Comparison of ENCODE assay signal across 16 cellular contexts in the genomic region with DNA sequence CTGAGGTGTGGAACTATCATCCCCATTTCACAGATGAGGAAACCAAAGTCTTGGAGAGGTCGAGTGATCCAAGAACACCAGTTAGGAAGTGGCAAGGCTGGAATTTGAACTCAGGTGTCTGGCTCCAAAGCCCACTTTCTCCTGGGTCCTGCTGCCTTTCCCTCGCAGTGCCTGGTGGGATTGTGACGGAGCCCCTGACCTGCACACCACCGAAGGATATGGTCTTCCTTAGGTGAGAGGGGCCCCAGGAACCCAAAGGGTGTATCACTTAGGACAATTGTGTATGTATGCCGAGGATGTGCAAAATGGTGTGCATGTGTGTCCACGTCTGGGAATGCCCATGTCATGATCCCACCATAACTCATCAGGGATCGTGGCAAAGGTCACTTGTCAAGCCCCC.
A peak's percentile ranks its signal among the peaks of the same experiment; 100 is the strongest.
DNase-seq lines count a peak whose midpoint lies in the region; ATAC-seq, FAIRE-seq and TF ChIP-seq lines count a peak whose summit lies in the region.
"Had no signal": no experiment of that assay in that cellular context is flagged by ENCODE, and none has a peak within 500 bp of the region (broad histone marks: within the 10 kb centered on the region; RNA-seq: fewer than 3 reads in every experiment).

No MANE protein-coding gene starts in this region.

- no peak overlapping the region for H3K27ac ChIP-seq in HepG2 (ENCODE audit: extremely low read length, insufficient read depth, low read length)
- H3K27ac ChIP-seq in right lobe of liver: no peak overlapping the region

- no peak for TF ChIP-seq RAD21 in HepG2 (CRISPR knock-in tag; IDR thresholded peaks at IDR 0.05)

- H3K4me3 ChIP-seq in HepG2 (replicated peaks in 1 of 3; ENCODE audit: insufficient read depth in 1 of 3, low read depth in 2 of 3, low read length in 3 of 3) (no peak overlapping the region), right lobe of liver (no peak overlapping the region), bronchial epithelial cell (ENCODE audit: low read depth, low read length) (no peak overlapping the region)
- H3K4me3 ChIP-seq: GM12878 had no signal

- H3K9me3 ChIP-seq in HepG2 (ENCODE audit: low read length) (no peaks in the 10 kb centered on the region), right lobe of liver (no peaks in the 10 kb centered on the region)

- in situ Hi-C loops in HepG2 (cut with HindIII; ENCODE audit: extremely low pct_ligation_motif_present, low pct_unique_long_range_greater_than_20kb): no loop called here

- no peaks in the 10 kb centered on the region for H3K4me1 ChIP-seq in HepG2 (ENCODE audit: insufficient read depth, low read length)
- H3K4me1 ChIP-seq in right lobe of liver: no peaks in the 10 kb centered on the region

- no peak overlapping the region for H3K9ac ChIP-seq in HepG2 (ENCODE audit: insufficient read depth, low read depth, low read length)

- CTCF ChIA-PET in HepG2 (lab: Yijun Ruan, JAX; ENCODE audit: low intra/inter-chr PET ratio, low total read pairs): no interaction called here

- BruUV-seq in HepG2 (replicated peaks; lab: Mats Ljungman, UMichigan): no TSS peak

- TF ChIP-seq POLR2A in HepG2 (IDR thresholded peaks at IDR 0.05; ENCODE audit: insufficient read depth in 1 of 2, low read depth in 2 of 2, low read length in 2 of 2) (no peak), right lobe of liver (IDR thresholded peaks at IDR 0.05) (no peak)

- 33% methylated on average over 7 of the region's 7 CpGs for WGBS in HepG2 (ENCODE audit: low lambda C conversion rate)
- 47% methylated on average over 4 of the region's 7 CpGs for WGBS in right lobe of liver (ENCODE audit: insufficient coverage, low coverage, low lambda C conversion rate, missing lambda C conversion rate)

- H4K20me1 ChIP-seq in HepG2 (ENCODE audit: insufficient read depth, low read length): no peaks in the 10 kb centered on the region

- H3K27me3 ChIP-seq in HepG2 (ENCODE audit: control insufficient read depth in 1 of 2, insufficient read depth in 2 of 2, low read length in 2 of 2) (peaks cover 0 to 4% of the 10 kb centered on the region in 2 experiments; a peak in 2 of 5 replicates), right lobe of liver (no peaks in the 10 kb centered on the region), bronchial epithelial cell (ENCODE audit: control insufficient read depth, insufficient read depth, low read length) (no peaks in the 10 kb centered on the region)

- no peak for TF ChIP-seq EP300 in HepG2 (IDR thresholded peaks at IDR 0.05; ENCODE audit: low read depth in 2 of 2, low read length in 2 of 2)
- TF ChIP-seq EP300 in HepG2 (CRISPR knock-in tag; IDR thresholded peaks at IDR 0.05; ENCODE audit: borderline replicate concordance): no peak

- no peaks in the 10 kb centered on the region for H3K79me2 ChIP-seq in HepG2 (ENCODE audit: insufficient read depth, low read length)

- H3K4me2 ChIP-seq in HepG2 (ENCODE audit: low read depth, low read length): no peak overlapping the region

- H2AFZ ChIP-seq in HepG2 (ENCODE audit: low read length): no peak overlapping the region

- intact Hi-C loops in HepG2 (cut with micrococcal nuclease; ENCODE audit: unreplicated experiment) (no loop called here), right lobe of liver (cut with DNase I) (no loop called here), posterior vena cava (cut with DNase I) (no loop called here)

- no peak for FAIRE-seq in HepG2 (lab: Jason Lieb, UNC)
- peak; percentile 73 for FAIRE-seq in bronchial epithelial cell (lab: Jason Lieb, UNC)
- FAIRE-seq: A204.1, GM12878, H1, HTR-8/SVneo had no signal

- POLR2A ChIA-PET in HepG2 (lab: Yijun Ruan, JAX): no interaction called here

- ATAC-seq in HepG2 (no peak), right lobe of liver (no peak), HG03280 (IDR thresholded peaks at IDR 0.05; ENCODE audit: unreplicated experiment) (no peak), HG02623 (IDR thresholded peaks at IDR 0.05; ENCODE audit: unreplicated experiment) (no peak)
- ATAC-seq: CD8-positive, alpha-beta T cell; GM12878 had no signal

- no peaks in the 10 kb centered on the region for H3K36me3 ChIP-seq in HepG2 (replicated peaks in 1 of 2; ENCODE audit: control insufficient read depth in 1 of 2, insufficient read depth in 2 of 2, low read length in 2 of 2)
- H3K36me3 ChIP-seq in right lobe of liver: no peaks in the 10 kb centered on the region
- no peaks in the 10 kb centered on the region for H3K36me3 ChIP-seq in bronchial epithelial cell (ENCODE audit: control insufficient read depth, insufficient read depth, low read length)

- DNase-seq in HepG2 (ENCODE audit: low spot score) (no peak), right lobe of liver (no peak), bronchial epithelial cell (ENCODE audit: low read depth) (no peak), posterior vena cava (ENCODE audit: low spot score) (peak; percentile 43)
- DNase-seq: ACHN; Calu3; CD8-positive, alpha-beta T cell; DMS79 treated with DMSO at 0.1 percent for 48 hours; GF-D8; KG1 had no signal

- TF ChIP-seq CTCF in HepG2 (CRISPR knock-in tag; IDR thresholded peaks at IDR 0.05) (no peak), right lobe of liver (IDR thresholded peaks at IDR 0.05) (no peak), bronchial epithelial cell (IDR thresholded peaks at IDR 0.05; ENCODE audit: insufficient read depth, low read length, severe bottlenecking) (no peak)

TF ChIP-seq in HepG2, 621 proteins besides CTCF, POLR2A, EP300 and RAD21:
- TF ChIP-seq ZKSCAN8 (CRISPR knock-in tag; IDR thresholded peaks at IDR 0.05; ENCODE audit: borderline replicate concordance): no peak
- TF ChIP-seq ZNF629 (CRISPR knock-in tag; conservative IDR thresholded peaks at IDR 0.05): 0 out of 2 replicates have a peak, but pooled peaks have one; percentile 13
